1 cellular context compared by ENCODE assay signal in the genomic region with DNA sequence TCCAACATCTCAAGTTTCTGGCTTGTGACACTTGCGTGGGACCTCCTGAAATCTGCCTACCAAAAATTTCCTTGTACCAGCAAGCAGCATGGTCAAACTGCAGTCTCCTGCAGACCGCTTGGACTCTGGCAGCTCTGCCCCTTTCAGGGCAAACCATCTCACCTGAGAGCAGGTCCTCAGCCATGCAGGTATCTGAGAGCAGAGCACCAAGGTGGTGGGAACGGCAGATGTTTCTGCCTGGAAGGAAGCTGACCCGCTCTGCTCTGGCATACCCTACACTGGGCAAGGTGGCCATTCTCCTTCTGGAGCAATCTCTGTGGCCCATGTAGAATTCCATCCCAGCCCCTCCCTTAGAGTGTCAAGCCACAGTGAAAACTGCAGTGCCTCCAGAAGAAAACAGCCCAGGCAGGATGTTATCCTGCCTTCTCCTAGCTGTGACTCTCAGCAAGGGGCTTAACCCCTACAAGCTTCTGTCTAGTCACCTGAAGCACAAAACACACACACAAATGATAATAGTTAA.
TF ChIP-seq lines count a peak whose summit lies in the region.

No MANE protein-coding gene starts in this region.

TF ChIP-seq in WTC11, 78 proteins besides CTCF, POLR2A, EP300 and RAD21:
- no peak for TF ChIP-seq PREB (CRISPR knock-in tag; IDR thresholded peaks at IDR 0.05; ENCODE audit: borderline replicate concordance)
- no peak for TF ChIP-seq CDX4 (CRISPR knock-in tag; IDR thresholded peaks at IDR 0.05; ENCODE audit: borderline replicate concordance)
- TF ChIP-seq, protein P1, sequence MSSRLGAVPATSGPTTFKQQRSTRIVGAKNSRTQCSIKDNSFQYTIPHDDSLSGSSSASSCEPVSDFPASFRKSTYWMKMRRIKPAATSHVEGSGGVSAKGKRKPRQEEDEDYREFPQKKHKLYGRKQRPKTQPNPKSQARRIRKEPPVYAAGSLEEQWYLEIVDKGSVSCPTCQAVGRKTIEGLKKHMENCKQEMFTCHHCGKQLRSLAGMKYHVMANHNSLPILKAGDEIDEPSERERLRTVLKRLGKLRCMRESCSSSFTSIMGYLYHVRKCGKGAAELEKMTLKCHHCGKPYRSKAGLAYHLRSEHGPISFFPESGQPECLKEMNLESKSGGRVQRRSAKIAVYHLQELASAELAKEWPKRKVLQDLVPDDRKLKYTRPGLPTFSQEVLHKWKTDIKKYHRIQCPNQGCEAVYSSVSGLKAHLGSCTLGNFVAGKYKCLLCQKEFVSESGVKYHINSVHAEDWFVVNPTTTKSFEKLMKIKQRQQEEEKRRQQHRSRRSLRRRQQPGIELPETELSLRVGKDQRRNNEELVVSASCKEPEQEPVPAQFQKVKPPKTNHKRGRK (CRISPR knock-in tag; IDR thresholded peaks at IDR 0.05; ENCODE audit: borderline replicate concordance), result no peak
- no peak for TF ChIP-seq CREM (CRISPR knock-in tag; IDR thresholded peaks at IDR 0.05)
- no peak for TF ChIP-seq SMAD4 (CRISPR knock-in tag; IDR thresholded peaks at IDR 0.05)
- no peak for TF ChIP-seq ZNF317 (CRISPR knock-in tag; IDR thresholded peaks at IDR 0.05; ENCODE audit: borderline replicate concordance, low read depth)
- no peak for TF ChIP-seq IRF1 (CRISPR knock-in tag; IDR thresholded peaks at IDR 0.05)
- TF ChIP-seq NR1H2 (CRISPR knock-in tag; IDR thresholded peaks at IDR 0.05), result no peak
TF ChIP-seq in WTC11: peak in this region for 0.
